In the genomic region with DNA sequence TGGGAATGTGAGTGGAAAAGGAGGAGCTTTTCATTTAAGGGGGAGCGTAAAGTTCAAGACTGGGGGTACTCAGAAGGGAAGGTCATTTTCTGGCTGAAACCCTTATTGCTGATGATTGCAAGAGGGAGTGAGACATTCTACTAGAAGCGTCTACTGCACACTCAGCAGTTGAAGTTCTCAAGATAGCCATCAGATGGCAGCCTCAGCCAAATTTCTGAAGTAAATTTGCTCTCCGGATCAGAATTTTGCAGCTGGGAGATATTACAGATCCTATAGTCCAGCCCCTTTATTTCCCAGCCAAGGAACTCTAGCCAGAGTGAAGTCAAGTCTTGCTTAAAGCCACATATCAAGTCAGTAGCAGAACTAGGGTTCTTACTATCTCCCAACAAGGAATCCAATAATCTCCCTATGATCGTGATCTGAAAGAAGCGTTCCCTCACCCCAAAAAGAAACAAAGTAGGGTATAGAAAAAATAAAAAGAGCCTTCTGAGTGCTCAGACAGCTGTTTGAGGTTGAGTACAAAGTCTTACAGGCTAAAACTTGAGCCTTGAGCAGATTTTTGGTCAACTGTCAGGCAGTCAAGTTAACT, we compare ENCODE assay signal across 7 cellular contexts. TPM values are rescaled to one million over a fixed set of nuclear protein-coding genes. Genes with fewer than 3 reads are reported as not detected.
DNase-seq lines count a peak whose midpoint lies in the region; ATAC-seq, FAIRE-seq and TF ChIP-seq lines count a peak whose summit lies in the region.

No MANE protein-coding gene starts in this region.

- no peak overlapping the region for H3K27ac ChIP-seq in body of pancreas

- intact Hi-C loops in body of pancreas (cut with DNase I), result loop anchor here (5.0 kb wide), 1 partner anchor 153 kb away; no protein-coding TSS in a partner anchor

- H3K9me3 ChIP-seq in body of pancreas, result no peaks in the 10 kb centered on the region

- no peaks in the 10 kb centered on the region for H3K27me3 ChIP-seq in body of pancreas

- FAIRE-seq in islet of Langerhans (lab: Jason Lieb, UNC), result peak; percentile 82

- H3K36me3 ChIP-seq in body of pancreas (replicated peaks in 1 of 2; ENCODE audit: insufficient read depth in 1 of 2, low read depth in 2 of 2), result no peaks in the 10 kb centered on the region

- H3K4me1 ChIP-seq in body of pancreas, result no peaks in the 10 kb centered on the region

- no peak for TF ChIP-seq POLR2A in body of pancreas (IDR thresholded peaks at IDR 0.05)

- WGBS in body of pancreas, 2 donors, result 18 to 22% methylated on average over 5 of the region's 5 CpGs

- peak; percentile 40 to 74 (median 68) for TF ChIP-seq CTCF in body of pancreas (IDR thresholded peaks at IDR 0.05)

- ATAC-seq in HG03520 (IDR thresholded peaks at IDR 0.05; ENCODE audit: unreplicated experiment) (peak; percentile 41), body of pancreas (peak; percentile 76)

- no peak overlapping the region for H3K4me3 ChIP-seq in body of pancreas

- DNase-seq in ELR (ENCODE audit: low read depth) (peak; percentile 86), NCI-H526 treated with DMSO at 0.1 percent for 48 hours (lab: John Stamatoyannopoulos, UW) (peak; percentile 61), body of pancreas (peak; percentile 54 to 73 (median 68)), stromal cell of bone marrow (ENCODE audit: low read depth) (peak; percentile 81), cortex of kidney (lab: John Stamatoyannopoulos, UW) (no peak)

RNA-seq across cellular contexts. Expression of a gene that starts 24.0 kb away (rescaled TPM):
- total RNA-seq in body of pancreas, result not detected

RNA-seq across cellular contexts. Expression of a gene that starts 29.3 kb away (rescaled TPM):
- total RNA-seq in body of pancreas, result 1 to 10 TPM in 1 of 2 donors, not detected in 1; 5.2 TPM
